ENCODE assay signal across 9 cellular contexts in the genomic region with DNA sequence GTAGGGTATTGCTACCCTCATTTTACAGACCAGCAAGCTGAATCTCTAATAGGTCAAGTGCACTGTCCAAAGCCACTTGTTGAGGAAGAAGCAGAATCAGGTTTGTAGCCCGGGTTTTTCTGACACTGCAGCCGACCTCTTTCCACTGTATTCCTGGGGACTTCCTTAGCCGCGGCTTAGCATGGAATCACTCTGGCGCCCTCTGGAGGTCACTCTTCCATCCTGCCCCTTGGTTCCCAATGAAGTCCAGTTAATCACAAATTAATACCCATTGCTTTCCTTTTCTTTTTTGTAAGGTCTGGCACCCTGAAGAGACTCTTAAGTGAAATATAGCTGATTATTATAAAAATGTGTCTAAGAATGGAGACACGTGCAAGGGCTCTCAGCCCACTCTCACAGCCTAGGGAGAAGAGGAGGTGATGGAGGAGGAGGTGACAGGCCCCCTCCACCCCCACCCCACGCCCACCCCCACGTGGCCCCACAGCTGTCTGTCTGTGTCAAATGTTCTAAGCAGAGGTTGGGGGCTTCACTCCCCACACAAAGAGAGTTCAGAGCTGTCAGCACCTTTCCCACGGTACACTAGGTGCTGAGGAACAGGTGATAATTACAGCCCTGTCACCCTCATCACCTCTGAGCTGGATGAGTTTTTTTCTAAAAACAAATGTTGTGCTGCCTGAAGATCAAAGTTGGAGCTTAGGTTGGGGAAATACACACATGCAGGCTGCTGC. TPM values are rescaled to one million over a fixed set of nuclear protein-coding genes. Genes with fewer than 3 reads are reported as not detected.
DNase-seq lines count a peak whose midpoint lies in the region; ATAC-seq and TF ChIP-seq lines count a peak whose summit lies in the region.
"Had no signal": no experiment of that assay in that cellular context is flagged by ENCODE, and none has a peak within 500 bp of the region (broad histone marks: within the 10 kb centered on the region; RNA-seq: fewer than 3 reads in every experiment).

No MANE protein-coding gene starts in this region.

- H3K4me3 Mint-ChIP-seq in endothelial cell (ENCODE audit: unreplicated experiment): no peak overlapping the region

- TF ChIP-seq CTCF in endothelial cell (IDR thresholded peaks at IDR 0.05; ENCODE audit: unreplicated experiment) (peak; percentile 86), mucosa of descending colon (IDR thresholded peaks at IDR 0.05) (peak; percentile 60)

- no peaks in the 10 kb centered on the region for H3K36me3 Mint-ChIP-seq in endothelial cell (ENCODE audit: low read depth, unreplicated experiment)
- H3K36me3 Mint-ChIP-seq: IgD-negative memory B cell had no signal

- H3K9me3 ChIP-seq in mucosa of descending colon: no peaks in the 10 kb centered on the region

- peaks cover 4% of the 10 kb centered on the region for H3K4me1 Mint-ChIP-seq in endothelial cell (ENCODE audit: unreplicated experiment)

- intact Hi-C loops in mucosa of descending colon (cut with DNase I, micrococcal nuclease): loop anchor here (2.0 to 5.0 kb wide), 2 partner anchors 226 kb away; no protein-coding TSS in a partner anchor

- no peaks in the 10 kb centered on the region for H3K9me3 Mint-ChIP-seq in endothelial cell (ENCODE audit: unreplicated experiment)

- no peaks in the 10 kb centered on the region for H3K36me3 ChIP-seq in mucosa of descending colon (ENCODE audit: low read depth)

- H3K27me3 Mint-ChIP-seq in endothelial cell (ENCODE audit: unreplicated experiment): peaks cover 2% of the 10 kb centered on the region

- ATAC-seq in mucosa of descending colon: peak; percentile 84
- no peak for ATAC-seq in HG03097 (IDR thresholded peaks at IDR 0.05; ENCODE audit: low FRiP score, unreplicated experiment)

- H3K4me3 ChIP-seq in mucosa of descending colon: no peak overlapping the region

- DNase-seq in CMK (ENCODE audit: low read depth): peak; percentile 42
- DNase-seq in HK-2 (ENCODE audit: unreplicated experiment): peak; percentile 48
- DNase-seq in NCI-H82 (lab: John Stamatoyannopoulos, UW): peak; percentile 90
- peak; percentile 3 to 29 for DNase-seq in activated CD8-positive, alpha-beta memory T cell treated with anti-CD3 and anti-CD28 coated beads for 1 hour (ENCODE audit: extremely low read depth in 1 of 2, low read depth in 1 of 2)
- peak; percentile 84 for DNase-seq in endothelial cell (ENCODE audit: low spot score)
- peak in 2 of 3 donors; percentile 75 to 91 for DNase-seq in mucosa of descending colon
- DNase-seq in stimulated activated CD8-positive, alpha-beta memory T cell treated with anti-CD3 and anti-CD28 coated beads, Interleukin-4, amount 100 ng/mL, for 4 hours (ENCODE audit: low read depth in 2 of 2, low spot score in 1 of 2): peak; percentile 4 to 11

- H3K27ac Mint-ChIP-seq in endothelial cell (ENCODE audit: unreplicated experiment): no peak overlapping the region
- H3K27ac Mint-ChIP-seq: IgD-negative memory B cell had no signal

- no peaks in the 10 kb centered on the region for H3K4me1 ChIP-seq in mucosa of descending colon (ENCODE audit: low read depth)

RNA-seq across cellular contexts. Expression of gene DRD2, which starts 57.7 kb away (rescaled TPM):
- 1.3 TPM for total RNA-seq in endothelial cell (ENCODE audit: unreplicated experiment)
- total RNA-seq in mucosa of descending colon: under 1 TPM; 0.22 to 0.41 (median 0.39) TPM

Comparison
In these comparisons a context has a peak if more than half of its experiments do, and no peak if none do; other contexts are left out.
1. DNase-seq: peak in every context shown above with its lines; median percentile 90 in NCI-H82; 84 in endothelial cell; 83 in mucosa of descending colon; 48 in HK-2; 42 in CMK; 16 in activated CD8-positive, alpha-beta memory T cell treated with anti-CD3 and anti-CD28 coated beads for 1 hour; 8 in stimulated activated CD8-positive, alpha-beta memory T cell treated with anti-CD3 and anti-CD28 coated beads, Interleukin-4, amount 100 ng/mL, for 4 hours.